Comparison of ENCODE assay signal across 16 cellular contexts in the genomic region with DNA sequence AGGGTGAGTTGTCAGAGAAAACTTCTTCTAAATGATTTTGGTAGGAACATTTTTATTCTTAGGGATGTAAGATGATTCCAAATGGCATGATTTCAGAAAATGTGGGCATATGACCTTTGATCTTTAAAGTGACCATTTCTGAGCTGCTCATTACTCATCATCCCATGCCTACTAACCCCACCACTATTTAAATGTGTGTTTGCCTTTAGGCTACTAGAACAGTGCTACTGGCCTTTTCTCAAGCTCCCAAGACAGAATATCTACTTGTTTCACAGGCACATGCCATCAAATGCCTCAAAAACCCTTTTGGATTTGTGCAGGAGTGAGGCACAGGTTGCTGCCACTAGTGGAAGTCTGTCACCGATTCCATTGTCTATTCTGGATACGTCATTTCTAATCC.
"Had no signal": no experiment of that assay in that cellular context is flagged by ENCODE, and none has a peak within 500 bp of the region (broad histone marks: within the 10 kb centered on the region; RNA-seq: fewer than 3 reads in every experiment).

No MANE protein-coding gene starts in this region.

- H3K27me3 ChIP-seq: suprapubic skin had no signal

- DNase-seq: activated CD8-positive, alpha-beta memory T cell treated with anti-CD3 and anti-CD28 coated beads, Interleukin-2, amount 50 U/mL, for 48 hours; activated CD8-positive, alpha-beta T cell treated with anti-CD3 and anti-CD28 coated beads for 36 hours; activated naive CD4-positive, alpha-beta T cell treated with anti-CD3 and anti-CD28 coated beads for 36 hours; caudate nucleus; effector CD4-positive, alpha-beta T cell; hypothalamus; lower lobe of right lung; naive thymus-derived CD4-positive, alpha-beta T cell; posterior cingulate gyrus; right cardiac atrium; stimulated activated naive CD4-positive, alpha-beta T cell; T-helper 9 cell had no signal

- H3K27ac ChIP-seq: coronary artery, lower lobe of right lung, suprapubic skin, VCaP had no signal

- H3K9me3 ChIP-seq: lower lobe of right lung had no signal

- FAIRE-seq: endothelial cell of umbilical vein had no signal

- ATAC-seq: activated CD8-positive, alpha-beta T cell treated with anti-CD3 and anti-CD28 coated beads for 36 hours; lower lobe of right lung; naive thymus-derived CD4-positive, alpha-beta T cell; right cardiac atrium had no signal

- H3K4me1 ChIP-seq: lower lobe of right lung, suprapubic skin had no signal

- H3K4me3 ChIP-seq: coronary artery, lower lobe of right lung, suprapubic skin had no signal

- H3K36me3 ChIP-seq: lower lobe of right lung, suprapubic skin had no signal
